1 cellular context compared by ENCODE assay signal in genomic region chr2:200585730-200586643, GRCh38.
A peak's percentile ranks its signal among the peaks of the same experiment; 100 is the strongest.
TF ChIP-seq lines count a peak whose summit lies in the region.

Gene AOX1 (plus strand): TSS chr2:200586014. CDS start chr2:200586109, 95 bp downstream.

TF ChIP-seq in HepG2, 621 proteins besides CTCF, POLR2A, EP300 and RAD21 (continued from another document and continues in another):
- TF ChIP-seq, protein P1, sequence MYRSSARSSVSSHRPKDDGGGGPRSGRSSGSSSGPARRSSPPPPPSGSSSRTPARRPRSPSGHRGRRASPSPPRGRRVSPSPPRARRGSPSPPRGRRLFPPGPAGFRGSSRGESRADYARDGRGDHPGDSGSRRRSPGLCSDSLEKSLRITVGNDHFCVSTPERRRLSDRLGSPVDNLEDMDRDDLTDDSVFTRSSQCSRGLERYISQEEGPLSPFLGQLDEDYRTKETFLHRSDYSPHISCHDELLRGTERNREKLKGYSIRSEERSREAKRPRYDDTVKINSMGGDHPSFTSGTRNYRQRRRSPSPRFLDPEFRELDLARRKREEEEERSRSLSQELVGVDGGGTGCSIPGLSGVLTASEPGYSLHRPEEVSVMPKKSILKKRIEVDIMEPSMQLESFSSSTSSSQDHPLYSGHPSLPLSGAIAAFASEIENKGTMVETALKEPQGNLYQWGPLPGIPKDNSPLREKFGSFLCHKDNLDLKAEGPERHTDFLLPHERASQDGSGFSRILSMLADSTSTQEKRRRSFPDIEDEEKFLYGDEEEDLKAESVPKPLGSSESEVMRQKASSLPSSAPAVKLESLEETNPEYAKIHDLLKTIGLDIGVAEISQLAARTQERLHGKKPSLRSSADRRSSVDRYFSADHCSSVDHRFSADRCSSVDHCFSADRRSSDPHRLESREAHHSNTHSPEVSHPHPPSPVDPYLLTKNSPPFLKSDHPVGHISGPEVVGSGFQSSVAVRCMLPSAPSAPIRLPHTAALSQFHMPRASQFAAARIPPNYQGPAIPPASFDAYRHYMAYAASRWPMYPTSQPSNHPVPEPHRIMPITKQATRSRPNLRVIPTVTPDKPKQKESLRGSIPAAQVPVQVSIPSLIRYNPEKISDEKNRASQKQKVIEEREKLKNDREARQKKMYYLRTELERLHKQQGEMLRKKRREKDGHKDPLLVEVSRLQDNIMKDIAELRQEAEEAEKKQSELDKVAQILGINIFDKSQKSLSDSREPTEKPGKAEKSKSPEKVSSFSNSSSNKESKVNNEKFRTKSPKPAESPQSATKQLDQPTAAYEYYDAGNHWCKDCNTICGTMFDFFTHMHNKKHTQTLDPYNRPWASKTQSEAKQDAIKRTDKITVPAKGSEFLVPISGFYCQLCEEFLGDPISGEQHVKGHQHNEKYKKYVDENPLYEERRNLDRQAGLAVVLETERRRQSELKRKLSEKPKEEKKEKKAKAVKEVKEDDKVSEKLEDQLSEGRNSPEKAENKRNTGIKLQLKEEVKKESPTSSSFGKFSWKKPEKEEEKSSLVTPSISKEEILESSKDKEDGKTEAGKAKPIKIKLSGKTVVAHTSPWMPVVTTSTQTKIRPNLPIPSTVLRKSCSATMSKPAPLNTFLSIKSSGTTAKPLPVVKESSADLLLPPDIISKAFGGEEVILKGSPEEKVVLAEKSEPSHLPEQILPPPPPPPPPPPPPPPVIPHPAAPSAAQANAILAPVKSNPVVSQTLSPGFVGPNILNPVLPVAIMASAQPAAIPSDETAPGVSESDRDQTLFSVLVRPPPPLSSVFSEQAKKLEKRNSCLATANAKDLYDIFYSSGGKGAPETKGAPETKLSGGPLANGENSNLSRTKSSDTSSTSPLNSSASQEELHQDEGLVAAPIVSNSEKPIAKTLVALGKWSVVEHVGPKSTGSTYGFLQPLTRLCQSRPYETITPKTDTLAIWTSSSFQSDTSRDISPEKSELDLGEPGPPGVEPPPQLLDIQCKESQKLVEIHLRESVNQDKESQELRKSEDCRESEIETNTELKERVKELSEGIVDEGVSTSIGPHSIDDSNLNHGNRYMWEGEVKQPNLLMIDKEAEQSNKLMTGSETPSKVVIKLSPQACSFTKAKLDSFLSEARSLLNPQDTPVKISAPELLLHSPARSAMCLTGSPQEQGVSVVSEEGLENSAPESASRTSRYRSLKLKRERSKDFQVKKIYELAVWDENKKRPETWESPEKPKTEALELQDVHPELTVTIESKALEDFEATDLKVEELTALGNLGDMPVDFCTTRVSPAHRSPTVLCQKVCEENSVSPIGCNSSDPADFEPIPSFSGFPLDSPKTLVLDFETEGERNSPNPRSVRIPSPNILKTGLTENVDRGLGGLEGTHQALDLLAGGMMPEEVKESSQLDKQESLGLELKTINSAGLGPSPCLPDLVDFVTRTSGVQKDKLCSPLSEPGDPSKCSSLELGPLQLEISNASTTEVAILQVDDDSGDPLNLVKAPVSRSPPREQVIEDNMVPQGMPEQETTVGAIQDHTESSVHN (CRISPR knock-in tag; IDR thresholded peaks at IDR 0.05): peak; percentile 74; the same call in 1 of the 2 replicates
- TF ChIP-seq SNAI1 (CRISPR knock-in tag; IDR thresholded peaks at IDR 0.05; ENCODE audit: borderline replicate concordance) (peak; percentile 85), AHDC1 (CRISPR knock-in tag; IDR thresholded peaks at IDR 0.05; ENCODE audit: borderline replicate concordance) (no peak), ZNF747 (CRISPR knock-in tag; IDR thresholded peaks at IDR 0.05; ENCODE audit: borderline replicate concordance) (no peak), KLF9 (CRISPR knock-in tag; IDR thresholded peaks at IDR 0.05; ENCODE audit: low read depth) (no peak), NR3C1 (CRISPR knock-in tag; IDR thresholded peaks at IDR 0.05) (no peak), LBX2 (CRISPR knock-in tag; IDR thresholded peaks at IDR 0.05; ENCODE audit: borderline replicate concordance) (no peak), MBD4 (IDR thresholded peaks at IDR 0.05; ENCODE audit: borderline replicate concordance, low read length) (no peak), SRSF9 (IDR thresholded peaks at IDR 0.05; ENCODE audit: borderline replicate concordance, insufficient read depth, low read depth, low read length, poor library complexity, severe bottlenecking) (no peak), FOSL1 (CRISPR knock-in tag; IDR thresholded peaks at IDR 0.05; ENCODE audit: borderline replicate concordance) (no peak), HMGXB3 (CRISPR knock-in tag; IDR thresholded peaks at IDR 0.05; ENCODE audit: borderline replicate concordance) (no peak; the same call in 1 of the 2 replicates), HNF4A (CRISPR knock-in tag; IDR thresholded peaks at IDR 0.05) (peak; percentile 76), RNF2 (conservative IDR thresholded peaks at IDR 0.05; ENCODE audit: low read depth) (peak; percentile 74; the same call in 1 of the 2 replicates), ZNF644 (CRISPR knock-in tag; IDR thresholded peaks at IDR 0.05; ENCODE audit: low read depth) (peak; percentile 74), ZNF335 (CRISPR knock-in tag; IDR thresholded peaks at IDR 0.05) (peak; percentile 63; the same call in 1 of the 2 replicates)
- TF ChIP-seq, protein P2, sequence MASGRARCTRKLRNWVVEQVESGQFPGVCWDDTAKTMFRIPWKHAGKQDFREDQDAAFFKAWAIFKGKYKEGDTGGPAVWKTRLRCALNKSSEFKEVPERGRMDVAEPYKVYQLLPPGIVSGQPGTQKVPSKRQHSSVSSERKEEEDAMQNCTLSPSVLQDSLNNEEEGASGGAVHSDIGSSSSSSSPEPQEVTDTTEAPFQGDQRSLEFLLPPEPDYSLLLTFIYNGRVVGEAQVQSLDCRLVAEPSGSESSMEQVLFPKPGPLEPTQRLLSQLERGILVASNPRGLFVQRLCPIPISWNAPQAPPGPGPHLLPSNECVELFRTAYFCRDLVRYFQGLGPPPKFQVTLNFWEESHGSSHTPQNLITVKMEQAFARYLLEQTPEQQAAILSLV (CRISPR knock-in tag; IDR thresholded peaks at IDR 0.05; ENCODE audit: borderline replicate concordance): peak; percentile 84; the same call in 1 of the 2 replicates
- TF ChIP-seq, protein P3, sequence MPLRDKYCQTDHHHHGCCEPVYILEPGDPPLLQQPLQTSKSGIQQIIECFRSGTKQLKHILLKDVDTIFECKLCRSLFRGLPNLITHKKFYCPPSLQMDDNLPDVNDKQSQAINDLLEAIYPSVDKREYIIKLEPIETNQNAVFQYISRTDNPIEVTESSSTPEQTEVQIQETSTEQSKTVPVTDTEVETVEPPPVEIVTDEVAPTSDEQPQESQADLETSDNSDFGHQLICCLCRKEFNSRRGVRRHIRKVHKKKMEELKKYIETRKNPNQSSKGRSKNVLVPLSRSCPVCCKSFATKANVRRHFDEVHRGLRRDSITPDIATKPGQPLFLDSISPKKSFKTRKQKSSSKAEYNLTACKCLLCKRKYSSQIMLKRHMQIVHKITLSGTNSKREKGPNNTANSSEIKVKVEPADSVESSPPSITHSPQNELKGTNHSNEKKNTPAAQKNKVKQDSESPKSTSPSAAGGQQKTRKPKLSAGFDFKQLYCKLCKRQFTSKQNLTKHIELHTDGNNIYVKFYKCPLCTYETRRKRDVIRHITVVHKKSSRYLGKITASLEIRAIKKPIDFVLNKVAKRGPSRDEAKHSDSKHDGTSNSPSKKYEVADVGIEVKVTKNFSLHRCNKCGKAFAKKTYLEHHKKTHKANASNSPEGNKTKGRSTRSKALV (CRISPR knock-in tag; IDR thresholded peaks at IDR 0.05): peak; percentile 63; the same call in 1 of the 2 replicates
- TF ChIP-seq, protein P4, sequence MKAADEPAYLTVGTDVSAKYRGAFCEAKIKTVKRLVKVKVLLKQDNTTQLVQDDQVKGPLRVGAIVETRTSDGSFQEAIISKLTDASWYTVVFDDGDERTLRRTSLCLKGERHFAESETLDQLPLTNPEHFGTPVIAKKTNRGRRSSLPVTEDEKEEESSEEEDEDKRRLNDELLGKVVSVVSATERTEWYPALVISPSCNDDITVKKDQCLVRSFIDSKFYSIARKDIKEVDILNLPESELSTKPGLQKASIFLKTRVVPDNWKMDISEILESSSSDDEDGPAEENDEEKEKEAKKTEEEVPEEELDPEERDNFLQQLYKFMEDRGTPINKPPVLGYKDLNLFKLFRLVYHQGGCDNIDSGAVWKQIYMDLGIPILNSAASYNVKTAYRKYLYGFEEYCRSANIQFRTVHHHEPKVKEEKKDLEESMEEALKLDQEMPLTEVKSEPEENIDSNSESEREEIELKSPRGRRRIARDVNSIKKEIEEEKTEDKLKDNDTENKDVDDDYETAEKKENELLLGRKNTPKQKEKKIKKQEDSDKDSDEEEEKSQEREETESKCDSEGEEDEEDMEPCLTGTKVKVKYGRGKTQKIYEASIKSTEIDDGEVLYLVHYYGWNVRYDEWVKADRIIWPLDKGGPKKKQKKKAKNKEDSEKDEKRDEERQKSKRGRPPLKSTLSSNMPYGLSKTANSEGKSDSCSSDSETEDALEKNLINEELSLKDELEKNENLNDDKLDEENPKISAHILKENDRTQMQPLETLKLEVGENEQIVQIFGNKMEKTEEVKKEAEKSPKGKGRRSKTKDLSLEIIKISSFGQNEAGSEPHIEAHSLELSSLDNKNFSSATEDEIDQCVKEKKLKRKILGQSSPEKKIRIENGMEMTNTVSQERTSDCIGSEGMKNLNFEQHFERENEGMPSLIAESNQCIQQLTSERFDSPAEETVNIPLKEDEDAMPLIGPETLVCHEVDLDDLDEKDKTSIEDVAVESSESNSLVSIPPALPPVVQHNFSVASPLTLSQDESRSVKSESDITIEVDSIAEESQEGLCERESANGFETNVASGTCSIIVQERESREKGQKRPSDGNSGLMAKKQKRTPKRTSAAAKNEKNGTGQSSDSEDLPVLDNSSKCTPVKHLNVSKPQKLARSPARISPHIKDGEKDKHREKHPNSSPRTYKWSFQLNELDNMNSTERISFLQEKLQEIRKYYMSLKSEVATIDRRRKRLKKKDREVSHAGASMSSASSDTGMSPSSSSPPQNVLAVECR (CRISPR knock-in tag; IDR thresholded peaks at IDR 0.05; ENCODE audit: borderline replicate concordance): peak; percentile 61; the same call in 1 of the 2 replicates
- TF ChIP-seq, protein P5, sequence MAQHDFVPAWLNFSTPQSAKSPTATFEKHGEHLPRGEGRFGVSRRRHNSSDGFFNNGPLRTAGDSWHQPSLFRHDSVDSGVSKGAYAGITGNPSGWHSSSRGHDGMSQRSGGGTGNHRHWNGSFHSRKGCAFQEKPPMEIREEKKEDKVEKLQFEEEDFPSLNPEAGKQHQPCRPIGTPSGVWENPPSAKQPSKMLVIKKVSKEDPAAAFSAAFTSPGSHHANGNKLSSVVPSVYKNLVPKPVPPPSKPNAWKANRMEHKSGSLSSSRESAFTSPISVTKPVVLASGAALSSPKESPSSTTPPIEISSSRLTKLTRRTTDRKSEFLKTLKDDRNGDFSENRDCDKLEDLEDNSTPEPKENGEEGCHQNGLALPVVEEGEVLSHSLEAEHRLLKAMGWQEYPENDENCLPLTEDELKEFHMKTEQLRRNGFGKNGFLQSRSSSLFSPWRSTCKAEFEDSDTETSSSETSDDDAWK (CRISPR knock-in tag; IDR thresholded peaks at IDR 0.05): no peak
